In genomic region chr3:197711973-197712707, GRCh38 we compare ENCODE assay signal across 2 cellular contexts.
TF ChIP-seq lines count a peak whose summit lies in the region.

No MANE protein-coding gene starts in this region.

TF ChIP-seq in GM12891, 5 proteins besides CTCF, POLR2A, EP300 and RAD21:
- TF ChIP-seq TAF1 (IDR thresholded peaks at IDR 0.05; ENCODE audit: low read depth, low read length): peak; percentile 54; the same call in 1 of the 2 replicates
- TF ChIP-seq PAX5 (IDR thresholded peaks at IDR 0.05; ENCODE audit: insufficient read depth, low read length, severe bottlenecking): no peak
- peak; percentile 80 for TF ChIP-seq POLR2AphosphoS5 (IDR thresholded peaks at IDR 0.05; ENCODE audit: low read depth, low read length)
- peak; percentile 60; the same call in 1 of the 2 replicates for TF ChIP-seq POU2F2 (IDR thresholded peaks at IDR 0.05; ENCODE audit: low read depth, low read length)
- peak; percentile 98 for TF ChIP-seq SPI1 (IDR thresholded peaks at IDR 0.05; ENCODE audit: low read depth, low read length)
TF ChIP-seq in GM12891: peak in this region for 4.

TF ChIP-seq in HepG2, 621 proteins besides CTCF, POLR2A, EP300 and RAD21:
- TF ChIP-seq GATA4 (IDR thresholded peaks at IDR 0.05; ENCODE audit: borderline replicate concordance, low read depth) (no peak), NFE2L2 (IDR thresholded peaks at IDR 0.05; ENCODE audit: low read length) (no peak), ERF (CRISPR knock-in tag; IDR thresholded peaks at IDR 0.05) (no peak), ZNF543 (CRISPR knock-in tag; IDR thresholded peaks at IDR 0.05) (no peak), SRSF1 (optimal IDR thresholded peaks at IDR 0.05; ENCODE audit: low read depth, low read length) (no peak), ZHX1 (CRISPR knock-in tag; IDR thresholded peaks at IDR 0.05; ENCODE audit: low read depth) (no peak), ZNF761 (CRISPR knock-in tag; conservative IDR thresholded peaks at IDR 0.05) (no peak), REST (IDR thresholded peaks at IDR 0.05; ENCODE audit: borderline replicate concordance in 1 of 2, low read depth in 1 of 2, low read length in 2 of 2) (no peak), FOXK1 (CRISPR knock-in tag; IDR thresholded peaks at IDR 0.05; ENCODE audit: borderline replicate concordance, low read depth) (no peak), ZNF550 (CRISPR knock-in tag; IDR thresholded peaks at IDR 0.05; ENCODE audit: borderline replicate concordance) (no peak), PHF8 (CRISPR knock-in tag; IDR thresholded peaks at IDR 0.05) (no peak), ZFYVE20 (CRISPR knock-in tag; IDR thresholded peaks at IDR 0.05; ENCODE audit: borderline replicate concordance, low read depth) (no peak), ZNF124 (CRISPR knock-in tag; IDR thresholded peaks at IDR 0.05) (no peak), HOXA5 (CRISPR knock-in tag; IDR thresholded peaks at IDR 0.05) (no peak)
- TF ChIP-seq, protein P1, sequence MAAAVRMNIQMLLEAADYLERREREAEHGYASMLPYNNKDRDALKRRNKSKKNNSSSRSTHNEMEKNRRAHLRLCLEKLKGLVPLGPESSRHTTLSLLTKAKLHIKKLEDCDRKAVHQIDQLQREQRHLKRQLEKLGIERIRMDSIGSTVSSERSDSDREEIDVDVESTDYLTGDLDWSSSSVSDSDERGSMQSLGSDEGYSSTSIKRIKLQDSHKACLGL (CRISPR knock-in tag; IDR thresholded peaks at IDR 0.05): no peak
- TF ChIP-seq, protein P2, sequence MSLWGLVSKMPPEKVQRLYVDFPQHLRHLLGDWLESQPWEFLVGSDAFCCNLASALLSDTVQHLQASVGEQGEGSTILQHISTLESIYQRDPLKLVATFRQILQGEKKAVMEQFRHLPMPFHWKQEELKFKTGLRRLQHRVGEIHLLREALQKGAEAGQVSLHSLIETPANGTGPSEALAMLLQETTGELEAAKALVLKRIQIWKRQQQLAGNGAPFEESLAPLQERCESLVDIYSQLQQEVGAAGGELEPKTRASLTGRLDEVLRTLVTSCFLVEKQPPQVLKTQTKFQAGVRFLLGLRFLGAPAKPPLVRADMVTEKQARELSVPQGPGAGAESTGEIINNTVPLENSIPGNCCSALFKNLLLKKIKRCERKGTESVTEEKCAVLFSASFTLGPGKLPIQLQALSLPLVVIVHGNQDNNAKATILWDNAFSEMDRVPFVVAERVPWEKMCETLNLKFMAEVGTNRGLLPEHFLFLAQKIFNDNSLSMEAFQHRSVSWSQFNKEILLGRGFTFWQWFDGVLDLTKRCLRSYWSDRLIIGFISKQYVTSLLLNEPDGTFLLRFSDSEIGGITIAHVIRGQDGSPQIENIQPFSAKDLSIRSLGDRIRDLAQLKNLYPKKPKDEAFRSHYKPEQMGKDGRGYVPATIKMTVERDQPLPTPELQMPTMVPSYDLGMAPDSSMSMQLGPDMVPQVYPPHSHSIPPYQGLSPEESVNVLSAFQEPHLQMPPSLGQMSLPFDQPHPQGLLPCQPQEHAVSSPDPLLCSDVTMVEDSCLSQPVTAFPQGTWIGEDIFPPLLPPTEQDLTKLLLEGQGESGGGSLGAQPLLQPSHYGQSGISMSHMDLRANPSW (CRISPR knock-in tag; IDR thresholded peaks at IDR 0.05; ENCODE audit: borderline replicate concordance): no peak
